In genomic region chr5:8306289-8306688, GRCh38 we compare ENCODE assay signal across 28 cellular contexts.
DNase-seq lines count a peak whose midpoint lies in the region; ATAC-seq, FAIRE-seq and TF ChIP-seq lines count a peak whose summit lies in the region.
"Had no signal": no experiment of that assay in that cellular context is flagged by ENCODE, and none has a peak within 500 bp of the region (broad histone marks: within the 10 kb centered on the region; RNA-seq: fewer than 3 reads in every experiment).

No MANE protein-coding gene starts in this region.

- no peak overlapping the region for H2AK5ac ChIP-seq in H9 (ENCODE audit: insufficient read length, low read length)
- H2AK5ac ChIP-seq in neuronal stem cell (ENCODE audit: low read depth, low read length) = no peak overlapping the region

- H3K36me3 Mint-ChIP-seq in H9 (ENCODE audit: insufficient read depth in 1 of 3, low read depth in 3 of 3) = no peaks in the 10 kb centered on the region; a peak in 1 of 7 replicates
- H3K36me3 Mint-ChIP-seq: CD8-positive, alpha-beta T cell had no signal

- no peaks in the 10 kb centered on the region; the same call in 1 of the 2 replicates for H3K27me3 Mint-ChIP-seq in H9 (ENCODE audit: low read depth)
- H3K27me3 Mint-ChIP-seq: B cell; CD4-positive, alpha-beta T cell had no signal

- H3K9ac ChIP-seq in H9 (ENCODE audit: extremely low read depth, insufficient read length, low read length) = no peak overlapping the region
- H3K9ac ChIP-seq in kidney (ENCODE audit: low read length in 2 of 2) = no peak overlapping the region
- H3K9ac ChIP-seq in neuronal stem cell (ENCODE audit: low read depth, low read length, poor library complexity) = no peak overlapping the region
- H3K9ac ChIP-seq: BLaER1 treated with 17β-estradiol and CSF1 and Interleukin-3, amounts not matched to agents 10 nM and 100 nM had no signal

- peak overlapping the region; percentile 66; the same call in 1 of the 2 replicates for H3K14ac ChIP-seq in H9 (ENCODE audit: insufficient read depth, low read length)
- H3K14ac ChIP-seq in neuronal stem cell (ENCODE audit: low read length) = no peak overlapping the region

- H3K23ac ChIP-seq in H9 (ENCODE audit: insufficient read length, low read depth, low read length) (no peak overlapping the region), neuronal stem cell (ENCODE audit: low read depth, low read length, poor library complexity) (no peak overlapping the region)

- no peak overlapping the region for H2AFZ ChIP-seq in H9 (ENCODE audit: low read length)
- H2AFZ ChIP-seq in neuronal stem cell (ENCODE audit: low read length) = no peak overlapping the region

- no peak overlapping the region for H3K4ac ChIP-seq in H9 (ENCODE audit: low read depth, low read length)
- no peak overlapping the region for H3K4ac ChIP-seq in neuronal stem cell (ENCODE audit: low read length)

- H3K4me3 ChIP-seq in kidney (ENCODE audit: low read length in 2 of 2) (no peak overlapping the region), neuronal stem cell (ENCODE audit: low read length in 2 of 2) (no peak overlapping the region), heart left ventricle (no peak overlapping the region), brain microvascular endothelial cell (ENCODE audit: low read depth, low read length) (no peak overlapping the region), psoas muscle (no peak overlapping the region)
- H3K4me3 ChIP-seq: A549; BLaER1 treated with 17β-estradiol and CSF1 and Interleukin-3, amounts not matched to agents 10 nM and 100 nM; GM12878 had no signal

- H3K18ac ChIP-seq in H9 (ENCODE audit: insufficient read length, low read depth, low read length) (no peak overlapping the region), neuronal stem cell (ENCODE audit: low read length) (peak overlapping the region; percentile 25)

- TF ChIP-seq CTCF in H9 (conservative IDR thresholded peaks at IDR 0.05) (no peak), kidney (IDR thresholded peaks at IDR 0.05; ENCODE audit: borderline replicate concordance, extremely low read depth, insufficient read depth) (no peak), heart left ventricle (IDR thresholded peaks at IDR 0.05) (no peak), brain microvascular endothelial cell (IDR thresholded peaks at IDR 0.05; ENCODE audit: low read depth, low read length, missing control alignments) (no peak), psoas muscle (IDR thresholded peaks at IDR 0.05) (no peak)

- H3K27me3 ChIP-seq in H9 (ENCODE audit: insufficient read depth, low read length) (no peaks in the 10 kb centered on the region), neuronal stem cell (ENCODE audit: control insufficient read depth in 3 of 3, insufficient read depth in 3 of 3, low read depth in 1 of 3, low read length in 3 of 3) (no peaks in the 10 kb centered on the region), heart left ventricle (no peaks in the 10 kb centered on the region), brain microvascular endothelial cell (replicated peaks) (no peaks in the 10 kb centered on the region), psoas muscle (ENCODE audit: insufficient read depth in 3 of 3, low read length in 2 of 3) (no peaks in the 10 kb centered on the region)
- H3K27me3 ChIP-seq: BLaER1 treated with 17β-estradiol and CSF1 and Interleukin-3, amounts not matched to agents 10 nM and 100 nM had no signal

- no peak for TF ChIP-seq POLR2A in heart left ventricle (IDR thresholded peaks at IDR 0.05)

- no peaks in the 10 kb centered on the region for H3K79me1 ChIP-seq in H9 (ENCODE audit: insufficient read depth, low read depth, low read length, poor library complexity, severe bottlenecking)
- no peaks in the 10 kb centered on the region for H3K79me1 ChIP-seq in neuronal stem cell (ENCODE audit: low read depth, low read length)

- H3K4me3 Mint-ChIP-seq in H9 = no peak overlapping the region
- H3K4me3 Mint-ChIP-seq: B cell; CD4-positive, alpha-beta T cell; CD8-positive, alpha-beta T cell had no signal

- H3K23me2 ChIP-seq in H9 (ENCODE audit: insufficient read length, low read depth, low read length, poor library complexity, severe bottlenecking) = no peaks in the 10 kb centered on the region

- no peaks in the 10 kb centered on the region for H3K36me3 ChIP-seq in kidney (ENCODE audit: control insufficient read depth in 1 of 2, insufficient read depth in 2 of 2, low read length in 2 of 2)
- no peaks in the 10 kb centered on the region for H3K36me3 ChIP-seq in neuronal stem cell (replicated peaks in 1 of 2; ENCODE audit: control insufficient read depth in 2 of 2, insufficient read depth in 2 of 2, low read length in 2 of 2)
- no peaks in the 10 kb centered on the region for H3K36me3 ChIP-seq in heart left ventricle
- H3K36me3 ChIP-seq in brain microvascular endothelial cell (replicated peaks) = no peaks in the 10 kb centered on the region
- H3K36me3 ChIP-seq in psoas muscle (ENCODE audit: insufficient read depth in 1 of 2, low read depth in 1 of 2) = no peaks in the 10 kb centered on the region
- H3K36me3 ChIP-seq: BLaER1 treated with 17β-estradiol and CSF1 and Interleukin-3, amounts not matched to agents 10 nM and 100 nM had no signal

- H3K9me3 Mint-ChIP-seq in H9 = peaks cover 2 to 7% of the 10 kb centered on the region in 2 experiments; a peak in 3 of 5 replicates

- H3K27ac ChIP-seq in H9 (ENCODE audit: insufficient read length, low read depth, low read length) = no peak overlapping the region
- no peak overlapping the region for H3K27ac ChIP-seq in kidney (ENCODE audit: low read depth in 2 of 2, low read length in 2 of 2)
- no peak overlapping the region for H3K27ac ChIP-seq in neuronal stem cell (replicated peaks; ENCODE audit: low read length)
- H3K27ac ChIP-seq in heart left ventricle = no peak overlapping the region
- no peak overlapping the region for H3K27ac ChIP-seq in brain microvascular endothelial cell
- H3K27ac ChIP-seq in psoas muscle = no peak overlapping the region
- H3K27ac ChIP-seq: 22Rv1; A549; BLaER1 treated with 17β-estradiol and CSF1 and Interleukin-3, amounts not matched to agents 10 nM and 100 nM; C4-2B had no signal

- H4K91ac ChIP-seq in H9 (ENCODE audit: insufficient read length, low read depth, low read length) (no peak overlapping the region), neuronal stem cell (ENCODE audit: low read depth, low read length, poor library complexity) (no peak overlapping the region)

- no peaks in the 10 kb centered on the region for H4K20me1 ChIP-seq in H9 (ENCODE audit: control insufficient read depth, insufficient read depth, insufficient read length)
- H4K20me1 ChIP-seq: BLaER1 treated with 17β-estradiol and CSF1 and Interleukin-3, amounts not matched to agents 10 nM and 100 nM had no signal

- H3K79me2 ChIP-seq in H9 (ENCODE audit: insufficient read depth, low read length) = no peaks in the 10 kb centered on the region

- no peak for FAIRE-seq in kidney (lab: Jason Lieb, UNC)
- FAIRE-seq: A549, GM12878, GM12892, GM18507, GM19239 had no signal

- H3T11ph ChIP-seq in H9 (ENCODE audit: low read length) = no peak overlapping the region

- ATAC-seq in heart left ventricle = no peak
- ATAC-seq in psoas muscle = no peak
- ATAC-seq: A549; CD8-positive, alpha-beta T cell; GM12878 had no signal

- no peak overlapping the region for H2BK12ac ChIP-seq in H9 (ENCODE audit: insufficient read length, low read depth, low read length)
- H2BK12ac ChIP-seq in neuronal stem cell (ENCODE audit: low read length) = no peak overlapping the region

- H2BK5ac ChIP-seq in H9 (ENCODE audit: insufficient read length, low read length) (no peak overlapping the region), neuronal stem cell (ENCODE audit: low read length) (no peak overlapping the region)

- no CpG with 5 or more reads among the region's 5 CpGs for WGBS in H9 (ENCODE audit: extremely low coverage, insufficient read length, low lambda C conversion rate)
- WGBS in neuronal stem cell (ENCODE audit: extremely low coverage in 2 of 2, insufficient read length in 2 of 2, insufficient replicate concordance in 1 of 2), 2 donors = no CpG with 5 or more reads among the region's 5 CpGs
- 76 to 88% (median 81%) methylated on average over 3 to 5 of the region's 5 CpGs for WGBS in heart left ventricle, 4 donors
- 72 to 77% (median 72%) methylated on average over 5 of the region's 5 CpGs for WGBS in psoas muscle, 3 donors

- no peaks in the 10 kb centered on the region for H3K9me3 ChIP-seq in H9 (ENCODE audit: control insufficient read depth, low read depth, low read length)
- no peaks in the 10 kb centered on the region for H3K9me3 ChIP-seq in kidney (ENCODE audit: control insufficient read depth in 1 of 2, low read length in 2 of 2)
- H3K9me3 ChIP-seq in neuronal stem cell (replicated peaks in 1 of 2; ENCODE audit: control insufficient read depth in 2 of 2, insufficient read depth in 1 of 2, low read depth in 1 of 2, low read length in 2 of 2) = no peaks in the 10 kb centered on the region
- H3K9me3 ChIP-seq in heart left ventricle = peaks cover 0 to 26% (median 0%) of the 10 kb centered on the region in 12 donors
- peaks cover 11% of the 10 kb centered on the region for H3K9me3 ChIP-seq in psoas muscle
- H3K9me3 ChIP-seq: A549, Caco-2 had no signal

- no peak overlapping the region for H4K5ac ChIP-seq in H9 (ENCODE audit: insufficient read length, low read depth, low read length)

- intact Hi-C loops in kidney (cut with DNase I) (no loop called here), heart left ventricle (cut with DNase I) (no loop called here), psoas muscle (cut with DNase I) (no loop called here)

- DNase-seq in H9 = no peak
- peak; percentile 53 for DNase-seq in ecto neural progenitor cell (ENCODE audit: low spot score)
- DNase-seq in kidney = peak; percentile 46
- DNase-seq in neuronal stem cell (ENCODE audit: low spot score) = no peak
- no peak for DNase-seq in heart left ventricle
- DNase-seq in brain microvascular endothelial cell = no peak
- no peak for DNase-seq in psoas muscle
- DNase-seq: AML-193; Caco-2; Calu3; CD4-positive, alpha-beta T cell; CD8-positive, alpha-beta T cell; DMS 273 treated with DMSO at 0.1 percent for 48 hours; DMS153; DMS53; DMS79; DND-41; EL; GDM1 had no signal

- H3K27ac Mint-ChIP-seq in H9 = no peak overlapping the region
- H3K27ac Mint-ChIP-seq: B cell; CD4-positive, alpha-beta T cell; CD8-positive, alpha-beta T cell had no signal

- no peaks in the 10 kb centered on the region for H3K4me1 Mint-ChIP-seq in H9
- H3K4me1 Mint-ChIP-seq: B cell had no signal

- H4K8ac ChIP-seq in H9 (replicated peaks; ENCODE audit: insufficient read length, low read depth, low read length) (no peak overlapping the region), neuronal stem cell (ENCODE audit: low read depth, low read length) (no peak overlapping the region)

- H3K4me1 ChIP-seq in H9 (ENCODE audit: insufficient read depth, low read length) (no peaks in the 10 kb centered on the region), kidney (ENCODE audit: control insufficient read depth in 1 of 2, insufficient read depth in 1 of 2, low read depth in 1 of 2, low read length in 2 of 2) (no peaks in the 10 kb centered on the region), neuronal stem cell (ENCODE audit: control insufficient read depth in 2 of 2, insufficient read depth in 1 of 2, low read depth in 1 of 2, low read length in 2 of 2) (peaks cover 0 to 2% of the 10 kb centered on the region in 2 donors), heart left ventricle (no peaks in the 10 kb centered on the region), psoas muscle (no peaks in the 10 kb centered on the region)
- H3K4me1 ChIP-seq: A549; BLaER1 treated with 17β-estradiol and CSF1 and Interleukin-3, amounts not matched to agents 10 nM and 100 nM; Caco-2 had no signal

- H3K56ac ChIP-seq in H9 (ENCODE audit: insufficient read length, low read depth, low read length) = no peak overlapping the region

- in situ Hi-C loops in brain microvascular endothelial cell (cut with HindIII; ENCODE audit: low pct_ligation_motif_present, low sequenced_read_pairs) = no loop called here

- H3K4me2 ChIP-seq in H9 (ENCODE audit: insufficient read depth, insufficient read length, low read length) = no peak overlapping the region
- H3K4me2 ChIP-seq in neuronal stem cell (ENCODE audit: insufficient read depth, low read length, poor library complexity, severe bottlenecking) = no peak overlapping the region
- H3K4me2 ChIP-seq: A549; BLaER1 treated with 17β-estradiol and CSF1 and Interleukin-3, amounts not matched to agents 10 nM and 100 nM had no signal

- no peak overlapping the region for H2BK20ac ChIP-seq in H9 (ENCODE audit: low read depth, low read length, poor library complexity, severe bottlenecking)

- H2BK15ac ChIP-seq in H9 (ENCODE audit: low read depth, low read length) (no peak overlapping the region), neuronal stem cell (ENCODE audit: low read length) (no peak overlapping the region)

- H2BK120ac ChIP-seq in H9 (ENCODE audit: low read depth, low read length, poor library complexity, severe bottlenecking) (no peak overlapping the region), neuronal stem cell (ENCODE audit: low read depth, low read length) (no peak overlapping the region)

Comparison
In these comparisons a context has a peak if more than half of its experiments do, and no peak if none do; other contexts are left out.
1. DNase-seq: peak in ecto neural progenitor cell (single experiment) and kidney (single experiment); none in H9 (single experiment), neuronal stem cell (single experiment), heart left ventricle (0 of 5), brain microvascular endothelial cell (single experiment) and psoas muscle (0 of 2).